Comparison of ENCODE assay signal across 12 cellular contexts in genomic region chr6:14275493-14275851, GRCh38.
DNase-seq lines count a peak whose midpoint lies in the region; ATAC-seq, FAIRE-seq and TF ChIP-seq lines count a peak whose summit lies in the region.
"Had no signal": no experiment of that assay in that cellular context is flagged by ENCODE, and none has a peak within 500 bp of the region (broad histone marks: within the 10 kb centered on the region; RNA-seq: fewer than 3 reads in every experiment).

No MANE protein-coding gene starts in this region.

- peaks cover 52% of the 10 kb centered on the region for H3K4me1 Mint-ChIP-seq in T-helper 1 cell treated with Interleukin-12 subunit alpha and Interleukin-12 subunit beta and Interleukin-4 antibody, amounts not matched to agents 30 μg/mL and 1 μg/mL, for 36 hours (ENCODE audit: low read depth)
- H3K4me1 Mint-ChIP-seq in T-helper 17 cell (peaks cover 45% of the 10 kb centered on the region), nephron progenitor cell (peaks cover 48% of the 10 kb centered on the region)

- no peak overlapping the region for H3K4me3 ChIP-seq in fibroblast of the aortic adventitia (ENCODE audit: low read depth, low read length)

- ATAC-seq in T-helper 17 cell (no peak), sciatic nerve (peak; percentile 43), GM18870 (IDR thresholded peaks at IDR 0.05; ENCODE audit: unreplicated experiment) (no peak)
- ATAC-seq: stimulated activated naive CD8-positive, alpha-beta T cell treated with anti-CD3 and anti-CD28 coated beads, Interleukin-15, Interleukin-2, amounts not matched to agents 100 U/mL and 50 U/mL, for 24 hours had no signal

- TF ChIP-seq CTCF in fibroblast of the aortic adventitia (IDR thresholded peaks at IDR 0.05; ENCODE audit: insufficient read depth, low read length), result no peak
- no peak for TF ChIP-seq CTCF in D721Med (IDR thresholded peaks at IDR 0.05; ENCODE audit: insufficient read depth, missing control alignments)
- no peak for TF ChIP-seq CTCF in nephron progenitor cell (IDR thresholded peaks at IDR 0.05)

- H3K4me3 Mint-ChIP-seq in T-helper 1 cell treated with Interleukin-12 subunit alpha and Interleukin-12 subunit beta and Interleukin-4 antibody, amounts not matched to agents 30 μg/mL and 1 μg/mL, for 36 hours, result no peak overlapping the region
- H3K4me3 Mint-ChIP-seq in T-helper 17 cell (peak overlapping the region; percentile 84), nephron progenitor cell (no peak overlapping the region)

- DNase-seq in T-helper 1 cell, result no peak
- no peak for DNase-seq in T-helper 17 cell
- DNase-seq in fibroblast of the aortic adventitia (ENCODE audit: low read depth), result peak; percentile 77
- DNase-seq in sciatic nerve (ENCODE audit: low spot score), result no peak
- DNase-seq in D721Med (ENCODE audit: insufficient read length, low spot score), result no peak
- no peak for DNase-seq in nephron progenitor cell
- DNase-seq: activated CD4-positive, alpha-beta T cell treated with anti-CD3 and anti-CD28 coated beads, Interleukin-2, amount 50 U/mL, for 48 hours; stimulated activated CD4-positive, alpha-beta T cell treated with anti-CD3 and anti-CD28 coated beads, Interleukin-1b, Interleukin-23, amount 100 ng/mL, for 48 hours; stimulated activated naive CD8-positive, alpha-beta T cell treated with anti-CD3 and anti-CD28 coated beads, Interleukin-15, Interleukin-2, amounts not matched to agents 100 U/mL and 50 U/mL, for 24 hours had no signal

- intact Hi-C loops in sciatic nerve (cut with DNase I), result no loop called here

- H3K36me3 Mint-ChIP-seq in T-helper 1 cell treated with Interleukin-12 subunit alpha and Interleukin-12 subunit beta and Interleukin-4 antibody, amounts not matched to agents 30 μg/mL and 1 μg/mL, for 36 hours (ENCODE audit: low read depth), result peaks cover 10% of the 10 kb centered on the region
- H3K36me3 Mint-ChIP-seq in T-helper 17 cell (ENCODE audit: low read depth) (no peaks in the 10 kb centered on the region), nephron progenitor cell (ENCODE audit: low read depth) (peaks cover 5% of the 10 kb centered on the region)

- FAIRE-seq in D721Med (lab: Jason Lieb, UNC), result no peak
- FAIRE-seq: A204.1 had no signal

- peaks cover 14% of the 10 kb centered on the region for H3K9me3 Mint-ChIP-seq in T-helper 1 cell treated with Interleukin-12 subunit alpha and Interleukin-12 subunit beta and Interleukin-4 antibody, amounts not matched to agents 30 μg/mL and 1 μg/mL, for 36 hours
- H3K9me3 Mint-ChIP-seq in nephron progenitor cell, result peaks cover 24% of the 10 kb centered on the region

- no peaks in the 10 kb centered on the region for H3K9me3 ChIP-seq in T-helper 17 cell (ENCODE audit: control insufficient read depth, low read length, poor library complexity, severe bottlenecking)

- no peaks in the 10 kb centered on the region for H3K27me3 Mint-ChIP-seq in T-helper 1 cell treated with Interleukin-12 subunit alpha and Interleukin-12 subunit beta and Interleukin-4 antibody, amounts not matched to agents 30 μg/mL and 1 μg/mL, for 36 hours (ENCODE audit: low read depth)
- no peaks in the 10 kb centered on the region for H3K27me3 Mint-ChIP-seq in T-helper 17 cell
- H3K27me3 Mint-ChIP-seq in nephron progenitor cell (ENCODE audit: low read depth, poor library complexity), result peaks cover 5% of the 10 kb centered on the region

- peak overlapping the region; percentile 2 for H3K27ac Mint-ChIP-seq in T-helper 1 cell treated with Interleukin-12 subunit alpha and Interleukin-12 subunit beta and Interleukin-4 antibody, amounts not matched to agents 30 μg/mL and 1 μg/mL, for 36 hours
- peak overlapping the region; percentile 11 for H3K27ac Mint-ChIP-seq in T-helper 17 cell
- no peak overlapping the region for H3K27ac Mint-ChIP-seq in nephron progenitor cell
